ENCODE assay signal across 16 cellular contexts in genomic region chr16:23420011-23420410, GRCh38. TPM values are rescaled to one million over a fixed set of nuclear protein-coding genes. Genes with fewer than 3 reads are reported as not detected.
DNase-seq lines count a peak whose midpoint lies in the region; ATAC-seq and TF ChIP-seq lines count a peak whose summit lies in the region.
"Had no signal": no experiment of that assay in that cellular context is flagged by ENCODE, and none has a peak within 500 bp of the region (broad histone marks: within the 10 kb centered on the region; RNA-seq: fewer than 3 reads in every experiment).

No MANE protein-coding gene starts in this region.

- peaks cover 4% of the 10 kb centered on the region in 2 donors for H3K4me1 ChIP-seq in muscle layer of duodenum (ENCODE audit: control insufficient read depth in 1 of 2, insufficient read depth in 2 of 2, low read length in 2 of 2)
- peaks cover 14% of the 10 kb centered on the region for H3K4me1 ChIP-seq in HAP-1

- TF ChIP-seq CTCF in AG04449 (IDR thresholded peaks at IDR 0.05; ENCODE audit: insufficient read depth, low read length, missing control alignments), result no peak

- peak overlapping the region; percentile 28 for H3K27ac ChIP-seq in muscle layer of duodenum (ENCODE audit: low read length)

- peak; percentile 36 for DNase-seq in AG04449 (ENCODE audit: low read depth, low spot score)
- DNase-seq in LHCN-M2 (ENCODE audit: low read depth), result peak; percentile 45
- peak; percentile 64 for DNase-seq in dedifferentiated amniotic fluid mesenchymal stem cell (ENCODE audit: extremely low spot score)
- no peak for DNase-seq in NCI-H774 (lab: John Stamatoyannopoulos, UW)
- no peak for DNase-seq in hypothalamus (lab: John Stamatoyannopoulos, UW)
- DNase-seq in HAP-1 (ENCODE audit: low spot score in 2 of 2), result no peak
- no peak for DNase-seq in activated CD4-positive, alpha-beta T cell treated with anti-CD3 and anti-CD28 coated beads for 36 hours
- DNase-seq: activated CD8-positive, alpha-beta memory T cell treated with anti-CD3 and anti-CD28 coated beads, Interleukin-2, amount 50 U/mL, for 4 hours; activated effector memory CD4-positive, alpha-beta T cell treated with Interleukin-2 at 50 U/mL for 16 hours; effector memory CD4-positive, alpha-beta T cell; GF-D8; NCI-H1694 treated with DMSO at 0.1 percent for 48 hours; PC-3; stimulated activated CD8-positive, alpha-beta memory T cell treated with anti-CD3 and anti-CD28 coated beads, Interleukin-4, amount 100 ng/mL, for 48 hours had no signal

- H3K36me3 ChIP-seq in muscle layer of duodenum (ENCODE audit: control insufficient read depth in 1 of 2, insufficient read depth in 2 of 2, low read length in 2 of 2) (peaks cover 11 to 34% of the 10 kb centered on the region in 2 donors), HAP-1 (replicated peaks) (no peaks in the 10 kb centered on the region; the same call in 1 of the 2 replicates)

- H3K9me3 ChIP-seq in muscle layer of duodenum (ENCODE audit: control insufficient read depth in 1 of 2, low read length in 2 of 2) (no peaks in the 10 kb centered on the region), HAP-1 (no peaks in the 10 kb centered on the region)

- peaks cover 15% of the 10 kb centered on the region for H3K36me3 Mint-ChIP-seq in activated CD4-positive, alpha-beta T cell treated with anti-CD3 and anti-CD28 coated beads for 36 hours (ENCODE audit: low read depth)

- in situ Hi-C loops in HAP-1 (cut with MboI; ENCODE audit: low sequenced_read_pairs), result no loop called here

- no peak for ATAC-seq in activated CD4-positive, alpha-beta T cell treated with anti-CD3 and anti-CD28 coated beads for 36 hours
- ATAC-seq: PC-3 had no signal

- no peaks in the 10 kb centered on the region for H3K9me3 Mint-ChIP-seq in activated CD4-positive, alpha-beta T cell treated with anti-CD3 and anti-CD28 coated beads for 36 hours (ENCODE audit: low read depth)
- H3K9me3 Mint-ChIP-seq: T-helper 1 cell treated with Interleukin-12 subunit alpha and Interleukin-12 subunit beta and Interleukin-4 antibody, amounts not matched to agents 30 μg/mL and 1 μg/mL, for 36 hours had no signal

- H3K4me3 Mint-ChIP-seq in activated CD4-positive, alpha-beta T cell treated with anti-CD3 and anti-CD28 coated beads for 36 hours, result no peak overlapping the region
- H3K4me3 Mint-ChIP-seq: T-helper 1 cell treated with Interleukin-12 subunit alpha and Interleukin-12 subunit beta and Interleukin-4 antibody, amounts not matched to agents 30 μg/mL and 1 μg/mL, for 36 hours had no signal

- H3K27me3 ChIP-seq in muscle layer of duodenum (ENCODE audit: low read depth, low read length) (no peaks in the 10 kb centered on the region), HAP-1 (ENCODE audit: low read depth) (no peaks in the 10 kb centered on the region)

- H3K4me3 ChIP-seq in AG04449 (ENCODE audit: low read depth, low read length), result no peak overlapping the region
- H3K4me3 ChIP-seq in muscle layer of duodenum (ENCODE audit: low read depth in 1 of 2, low read length in 2 of 2), result no peak overlapping the region
- no peak overlapping the region for H3K4me3 ChIP-seq in HAP-1

- H3K4me1 Mint-ChIP-seq in activated CD4-positive, alpha-beta T cell treated with anti-CD3 and anti-CD28 coated beads for 36 hours, result no peaks in the 10 kb centered on the region

- CTCF ChIA-PET in AG04449 (lab: Yijun Ruan, JAX), result interaction anchor here (0.7 to 1.4 kb wide), 4 partner anchors 14 to 236 kb away, joined by 3 to 12 read pairs (median 6); no protein-coding TSS in a partner anchor
- CTCF ChIA-PET in activated CD4-positive, alpha-beta T cell treated with anti-CD3 and anti-CD28 coated beads for 36 hours (lab: Charles Lee), result interaction anchor here (1.4 kb wide), 1 partner anchor 14 kb away, joined by 6 read pairs; no protein-coding TSS in a partner anchor

- intact Hi-C loops in activated CD4-positive, alpha-beta T cell treated with anti-CD3 and anti-CD28 coated beads for 36 hours (cut with DNase I, micrococcal nuclease), result no loop called here

- H3K27me3 Mint-ChIP-seq in activated CD4-positive, alpha-beta T cell treated with anti-CD3 and anti-CD28 coated beads for 36 hours, result no peaks in the 10 kb centered on the region

- POLR2A ChIA-PET in AG04449 (lab: Yijun Ruan, JAX), result no interaction called here
- POLR2A ChIA-PET in activated CD4-positive, alpha-beta T cell treated with anti-CD3 and anti-CD28 coated beads for 36 hours (lab: Charles Lee), result no interaction called here

- H3K27ac Mint-ChIP-seq in activated CD4-positive, alpha-beta T cell treated with anti-CD3 and anti-CD28 coated beads for 36 hours, result no peak overlapping the region
- H3K27ac Mint-ChIP-seq: T-helper 1 cell treated with Interleukin-12 subunit alpha and Interleukin-12 subunit beta and Interleukin-4 antibody, amounts not matched to agents 30 μg/mL and 1 μg/mL, for 36 hours had no signal

RNA-seq across cellular contexts. Expression of gene COG7, which starts 33.0 kb away (rescaled TPM):
- total RNA-seq in LHCN-M2 (2014; rRNA removed), result 12.2 and 12.5 TPM in 2 replicates
- 10.0 TPM for polyA plus RNA-seq in LHCN-M2 (2012)
- 10 to 100 TPM; 18.1 to 19.9 TPM for total RNA-seq in activated CD4-positive, alpha-beta T cell treated with anti-CD3 and anti-CD28 coated beads for 36 hours

Comparison
In these comparisons a context has a peak if more than half of its experiments do, and no peak if none do; other contexts are left out.
1. DNase-seq: peak in AG04449 (single experiment), LHCN-M2 (single experiment) and dedifferentiated amniotic fluid mesenchymal stem cell (single experiment); none in NCI-H774 (single experiment), hypothalamus (0 of 51), HAP-1 (0 of 2) and activated CD4-positive, alpha-beta T cell treated with anti-CD3 and anti-CD28 coated beads for 36 hours (single experiment).